In genomic region chr7:41882271-41882670, GRCh38 we compare ENCODE assay signal across 10 cellular contexts.
DNase-seq lines count a peak whose midpoint lies in the region; ATAC-seq and TF ChIP-seq lines count a peak whose summit lies in the region.
"Had no signal": no experiment of that assay in that cellular context is flagged by ENCODE, and none has a peak within 500 bp of the region (broad histone marks: within the 10 kb centered on the region; RNA-seq: fewer than 3 reads in every experiment).

No MANE protein-coding gene starts in this region.

- H3K4me1 Mint-ChIP-seq in chondrocyte (ENCODE audit: low read depth) (peaks cover 74% of the 10 kb centered on the region), HFFc6 (ENCODE audit: low read depth) (peaks cover 60% of the 10 kb centered on the region)

- H3K4me3 ChIP-seq in AG04450 (ENCODE audit: low read depth, low read length) = no peak overlapping the region

- H3K27me3 ChIP-seq in AG04450 (ENCODE audit: control insufficient read depth, insufficient read depth, low read length) = no peaks in the 10 kb centered on the region

- POLR2A ChIA-PET in AG04450 (lab: Yijun Ruan, JAX) = no interaction called here

- CTCF ChIA-PET in AG04450 (lab: Charles Lee) = interaction anchor here (1.0 to 2.3 kb wide), 3 partner anchors 22 to 59 kb away, joined by 3 to 12 read pairs (median 3); no protein-coding TSS in a partner anchor

- H3K9me3 ChIP-seq in AG04450 (ENCODE audit: control insufficient read depth, insufficient read depth, low read length) = no peaks in the 10 kb centered on the region

- H3K36me3 Mint-ChIP-seq in chondrocyte (ENCODE audit: low read depth) (no peaks in the 10 kb centered on the region), HFFc6 (ENCODE audit: low read depth) (no peaks in the 10 kb centered on the region)

- peak overlapping the region; percentile 62 for H3K27ac ChIP-seq in AG04450 (ENCODE audit: low read depth, low read length)
- H3K27ac ChIP-seq: parathyroid adenoma had no signal

- H3K27ac Mint-ChIP-seq in chondrocyte (ENCODE audit: unreplicated experiment) = peak overlapping the region; percentile 37
- H3K27ac Mint-ChIP-seq in HFFc6 = no peak overlapping the region

- H3K27me3 Mint-ChIP-seq in chondrocyte (ENCODE audit: low read depth) (no peaks in the 10 kb centered on the region), HFFc6 (ENCODE audit: insufficient read depth) (no peaks in the 10 kb centered on the region; the same call in 1 of the 2 replicates)

- H3K9me3 Mint-ChIP-seq in chondrocyte (ENCODE audit: low read depth) (no peaks in the 10 kb centered on the region), HFFc6 (no peaks in the 10 kb centered on the region)

- H3K4me3 Mint-ChIP-seq in chondrocyte (ENCODE audit: unreplicated experiment) (no peak overlapping the region), HFFc6 (no peak overlapping the region)

- peak; percentile 0 for ATAC-seq in GM18868 (IDR thresholded peaks at IDR 0.05; ENCODE audit: unreplicated experiment)
- ATAC-seq in HG03354 (IDR thresholded peaks at IDR 0.05; ENCODE audit: poor library complexity, severe bottlenecking, unreplicated experiment) = peak; percentile 24

- no peak for DNase-seq in AG04450 (ENCODE audit: low read depth, low spot score)
- DNase-seq in chondrocyte (ENCODE audit: low spot score) = no peak
- DNase-seq in NCI-H446 treated with DMSO at 0.1 percent for 48 hours (lab: John Stamatoyannopoulos, UW) = no peak
- DNase-seq in COLO668 (lab: John Stamatoyannopoulos, UW; ENCODE audit: unreplicated experiment) = no peak
- no peak for DNase-seq in NCI-H187 (lab: John Stamatoyannopoulos, UW)
- DNase-seq in HFFc6 = no peak
- DNase-seq: NCI-H1694 treated with DMSO at 0.1 percent for 48 hours had no signal

- no peak for TF ChIP-seq CTCF in AG04450 (IDR thresholded peaks at IDR 0.05; ENCODE audit: low read depth, low read length)
- no peak for TF ChIP-seq CTCF in chondrocyte (IDR thresholded peaks at IDR 0.05)
- no peak for TF ChIP-seq CTCF in HFFc6 (IDR thresholded peaks at IDR 0.05)
